11 cellular contexts compared by ENCODE assay signal in the genomic region with DNA sequence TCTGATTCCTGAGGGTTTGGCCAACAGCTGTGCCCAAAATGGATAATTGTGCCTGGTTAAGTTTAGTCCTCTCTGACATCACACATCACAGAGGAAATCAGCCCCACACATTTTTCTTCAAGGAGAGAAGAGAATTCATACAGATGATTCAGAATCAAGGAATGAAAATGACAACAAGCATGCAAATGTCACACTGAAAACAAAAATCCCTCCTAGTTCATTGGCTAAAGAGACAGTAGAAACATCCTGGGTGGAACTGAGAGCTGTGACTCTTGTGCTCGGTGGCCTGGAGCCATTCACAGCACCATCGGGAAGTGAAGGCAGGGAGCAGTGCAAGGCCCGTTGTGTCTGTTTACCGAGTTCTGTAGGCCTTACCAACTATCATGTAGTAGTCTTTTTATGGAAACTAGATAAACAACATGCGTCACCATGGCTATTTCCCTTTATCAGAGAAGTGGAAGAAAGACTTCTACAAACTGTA.
DNase-seq lines count a peak whose midpoint lies in the region; ATAC-seq, FAIRE-seq and TF ChIP-seq lines count a peak whose summit lies in the region.
"Had no signal": no experiment of that assay in that cellular context is flagged by ENCODE, and none has a peak within 500 bp of the region (broad histone marks: within the 10 kb centered on the region; RNA-seq: fewer than 3 reads in every experiment).

No MANE protein-coding gene starts in this region.

- no peak for TF ChIP-seq POLR2A in GM12892 (IDR thresholded peaks at IDR 0.05; ENCODE audit: low read depth, low read length)

- DNase-seq in HFF-Myc (ENCODE audit: extremely low read depth, low read depth): peak; percentile 27
- peak; percentile 86 for DNase-seq in amniotic epithelial cell (ENCODE audit: low read depth)
- DNase-seq in right atrium auricular region (ENCODE audit: low spot score): peak; percentile 71
- DNase-seq in superior temporal gyrus (ENCODE audit: extremely low spot score): peak; percentile 19
- DNase-seq in GM12892 (ENCODE audit: insufficient read length): no peak
- no peak for DNase-seq in stimulated activated CD4-positive, alpha-beta T cell treated with anti-CD3 and anti-CD28 coated beads, Interleukin-4, amount 100 ng/mL, for 4 hours
- no peak for DNase-seq in activated CD4-positive, alpha-beta T cell treated with anti-CD3 and anti-CD28 coated beads for 1 hour
- DNase-seq: activated T-cell treated with anti-CD3 and anti-CD28 coated beads, Interleukin-2, amount 50 U/mL, for 4 hours; NCI-H2081 had no signal

- FAIRE-seq in GM12892 (lab: Jason Lieb, UNC): no peak

- H3K4me3 ChIP-seq in HFF-Myc (replicated peaks; ENCODE audit: low read depth, low read length) (no peak overlapping the region), right atrium auricular region (no peak overlapping the region)
- H3K4me3 ChIP-seq: SK-N-MC had no signal

- H3K27me3 ChIP-seq in right atrium auricular region: no peaks in the 10 kb centered on the region

- no peaks in the 10 kb centered on the region for H3K36me3 ChIP-seq in right atrium auricular region

- no peak for TF ChIP-seq CTCF in HFF-Myc (IDR thresholded peaks at IDR 0.05; ENCODE audit: low read depth, low read length, missing control alignments)
- TF ChIP-seq CTCF in right atrium auricular region (IDR thresholded peaks at IDR 0.05): no peak

- H3K27ac ChIP-seq in right atrium auricular region: peak overlapping the region; percentile 72 to 80
- H3K27ac ChIP-seq: SK-N-MC had no signal

- no peak for ATAC-seq in HG02798 (IDR thresholded peaks at IDR 0.05; ENCODE audit: poor library complexity, unreplicated experiment)
- ATAC-seq: activated T-cell treated with anti-CD3 and anti-CD28 coated beads, Interleukin-2, amount 50 U/mL, for 4 hours had no signal

- peaks cover 0 to 23% of the 10 kb centered on the region in 2 donors for H3K4me1 ChIP-seq in right atrium auricular region

- no peaks in the 10 kb centered on the region for H3K9me3 ChIP-seq in right atrium auricular region

Comparison
In these comparisons a context has a peak if more than half of its experiments do, and no peak if none do; other contexts are left out.
1. DNase-seq: peak in HFF-Myc (single experiment), amniotic epithelial cell (single experiment), right atrium auricular region (single experiment) and superior temporal gyrus (single experiment); none in GM12892 (single experiment), stimulated activated CD4-positive, alpha-beta T cell treated with anti-CD3 and anti-CD28 coated beads, Interleukin-4, amount 100 ng/mL, for 4 hours (0 of 2) and activated CD4-positive, alpha-beta T cell treated with anti-CD3 and anti-CD28 coated beads for 1 hour (single experiment).